Comparison of ENCODE assay signal across 1 cellular context in the genomic region with DNA sequence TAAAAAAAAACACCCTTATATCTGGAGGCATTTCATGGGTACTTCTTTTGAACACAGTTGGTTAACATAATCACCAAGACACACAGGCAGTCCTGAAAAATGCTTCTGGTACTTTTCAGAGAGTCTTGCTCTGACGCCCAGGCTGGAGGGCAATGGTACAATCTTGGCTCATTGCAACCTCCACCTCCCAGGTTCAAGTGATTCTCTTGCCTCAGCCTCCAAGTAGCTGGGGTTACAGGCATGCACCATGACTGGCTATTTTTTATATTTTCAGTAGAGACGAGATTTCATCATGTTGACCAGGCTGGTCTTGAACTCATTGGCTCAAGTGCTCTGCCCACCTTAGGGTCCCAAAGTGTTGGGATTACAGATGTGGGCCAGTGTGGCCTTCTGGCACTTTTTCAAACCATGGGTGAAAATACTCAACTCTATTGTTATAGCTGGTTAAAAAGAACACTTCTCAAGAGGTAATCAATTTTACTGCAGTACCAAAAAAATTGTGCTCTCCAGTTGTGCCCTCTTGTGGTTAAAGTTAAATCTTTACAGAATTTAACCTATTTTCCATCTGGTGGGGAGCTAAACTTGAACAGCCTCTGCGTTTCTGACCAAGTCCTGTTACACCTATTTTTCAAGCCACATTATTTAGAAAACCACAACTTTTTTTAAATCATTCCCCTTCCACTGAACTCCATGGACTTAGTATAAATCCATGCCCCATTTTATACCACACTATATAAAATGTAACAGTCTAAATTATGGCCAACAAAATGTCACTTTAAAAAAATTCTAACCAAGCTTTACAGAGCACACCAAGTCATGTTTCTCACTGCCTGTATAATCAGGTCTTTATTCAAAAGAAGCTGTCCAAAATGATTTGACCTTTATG.
A peak's percentile ranks its signal among the peaks of the same experiment; 100 is the strongest.
TF ChIP-seq lines count a peak whose summit lies in the region.

No MANE protein-coding gene starts in this region.

TF ChIP-seq in H1, 55 proteins besides CTCF, POLR2A, EP300 and RAD21:
- TF ChIP-seq ZNF274 (IDR thresholded peaks at IDR 0.05; ENCODE audit: borderline replicate concordance, extremely low read depth, low read length), result no peak
- peak; percentile 89 for TF ChIP-seq POLR2AphosphoS5 (IDR thresholded peaks at IDR 0.05; ENCODE audit: low read depth, low read length)
